Comparison of ENCODE assay signal across 17 cellular contexts in genomic region chr17:64554028-64554637, GRCh38. TPM values are rescaled to one million over a fixed set of nuclear protein-coding genes. Genes with fewer than 3 reads are reported as not detected.
A peak's percentile ranks its signal among the peaks of the same experiment; 100 is the strongest.
DNase-seq lines count a peak whose midpoint lies in the region; ATAC-seq and TF ChIP-seq lines count a peak whose summit lies in the region.
"Had no signal": no experiment of that assay in that cellular context is flagged by ENCODE, and none has a peak within 500 bp of the region (broad histone marks: within the 10 kb centered on the region; RNA-seq: fewer than 3 reads in every experiment).

No MANE protein-coding gene starts in this region.

- DNase-seq in activated CD4-positive, alpha-beta memory T cell treated with anti-CD3 and anti-CD28 coated beads for 36 hours = no peak
- DNase-seq in activated CD4-positive, alpha-beta memory T cell treated with anti-CD3 and anti-CD28 coated beads, Interleukin-2, amount 10 ng/mL, durations not matched to agents 7 days and 5 days = no peak
- DNase-seq in osteoblast (ENCODE audit: insufficient read length, low spot score, missing footprints) (peak; percentile 36), retina (no peak), left lung (no peak), cerebellar nuclear complex (lab: John Stamatoyannopoulos, UW) (no peak)
- DNase-seq: 8988T; CD8-positive, alpha-beta memory T cell; GF-D8; NCI-H146; NCI-H345; NCI-H526 treated with DMSO at 0.1 percent for 48 hours; NK-92 treated with Interleukin-12 subunit alpha and Interleukin-12 subunit beta, amount 100 ng/mL, for 24 hours; PC-9 had no signal

- no peaks in the 10 kb centered on the region for H3K27me3 ChIP-seq in osteoblast (ENCODE audit: insufficient read depth, low read length)
- no peaks in the 10 kb centered on the region for H3K27me3 ChIP-seq in left lung
- H3K27me3 ChIP-seq: BLaER1 had no signal

- H3K27ac ChIP-seq in osteoblast (ENCODE audit: low read depth, low read length) (no peak overlapping the region), left lung (no peak overlapping the region)
- H3K27ac ChIP-seq: BLaER1, PC-9 had no signal

- H3K4me2 ChIP-seq in osteoblast (ENCODE audit: insufficient read depth, low read length) = no peak overlapping the region
- H3K4me2 ChIP-seq: BLaER1, PC-9 had no signal

- no peak for ATAC-seq in left lung

- H3K9me3 ChIP-seq in osteoblast (ENCODE audit: low read depth, low read length) (no peaks in the 10 kb centered on the region), left lung (no peaks in the 10 kb centered on the region)
- H3K9me3 ChIP-seq: BLaER1 had no signal

- H4K20me1 ChIP-seq in osteoblast (ENCODE audit: insufficient read depth, low read length) = no peaks in the 10 kb centered on the region
- H4K20me1 ChIP-seq: BLaER1 had no signal

- H3K36me3 ChIP-seq in osteoblast (ENCODE audit: insufficient read depth, low read length) = peaks cover 99% of the 10 kb centered on the region
- H3K36me3 ChIP-seq in left lung = peaks cover 0 to 89% of the 10 kb centered on the region in 2 donors

- H3K9me3 Mint-ChIP-seq in activated CD4-positive, alpha-beta memory T cell treated with anti-CD3 and anti-CD28 coated beads for 36 hours = no peaks in the 10 kb centered on the region
- no peaks in the 10 kb centered on the region for H3K9me3 Mint-ChIP-seq in activated CD4-positive, alpha-beta memory T cell treated with anti-CD3 and anti-CD28 coated beads, Interleukin-2, amount 10 ng/mL, durations not matched to agents 7 days and 5 days
- H3K9me3 Mint-ChIP-seq in dendritic cell treated with granulocyte-macrophage colony-stimulating factor and Interleukin-4, amounts not matched to agents 40 ng/mL and 50 ng/mL, for 4 days = no peaks in the 10 kb centered on the region
- H3K9me3 Mint-ChIP-seq: CD8-positive, alpha-beta memory T cell had no signal

- no peaks in the 10 kb centered on the region for H3K4me1 ChIP-seq in osteoblast (ENCODE audit: insufficient read depth, low read length)
- no peaks in the 10 kb centered on the region for H3K4me1 ChIP-seq in left lung
- H3K4me1 ChIP-seq: BLaER1 had no signal

- no peak overlapping the region for H2AFZ ChIP-seq in osteoblast (ENCODE audit: low read length)
- H2AFZ ChIP-seq: PC-9 had no signal

- no peak for TF ChIP-seq EP300 in Ishikawa (IDR thresholded peaks at IDR 0.05; ENCODE audit: borderline replicate concordance)

- peaks cover 72% of the 10 kb centered on the region for H3K79me2 ChIP-seq in osteoblast (ENCODE audit: insufficient read depth, low read length)

- peak overlapping the region; percentile 8 for H3K27ac Mint-ChIP-seq in activated CD4-positive, alpha-beta memory T cell treated with anti-CD3 and anti-CD28 coated beads for 36 hours
- H3K27ac Mint-ChIP-seq in activated CD4-positive, alpha-beta memory T cell treated with anti-CD3 and anti-CD28 coated beads, Interleukin-2, amount 10 ng/mL, durations not matched to agents 7 days and 5 days = no peak overlapping the region
- H3K27ac Mint-ChIP-seq in dendritic cell treated with granulocyte-macrophage colony-stimulating factor and Interleukin-4, amounts not matched to agents 40 ng/mL and 50 ng/mL, for 4 days = peak overlapping the region; percentile 46

- no peaks in the 10 kb centered on the region for H3K27me3 Mint-ChIP-seq in activated CD4-positive, alpha-beta memory T cell treated with anti-CD3 and anti-CD28 coated beads for 36 hours
- no peaks in the 10 kb centered on the region for H3K27me3 Mint-ChIP-seq in activated CD4-positive, alpha-beta memory T cell treated with anti-CD3 and anti-CD28 coated beads, Interleukin-2, amount 10 ng/mL, durations not matched to agents 7 days and 5 days
- no peaks in the 10 kb centered on the region for H3K27me3 Mint-ChIP-seq in dendritic cell treated with granulocyte-macrophage colony-stimulating factor and Interleukin-4, amounts not matched to agents 40 ng/mL and 50 ng/mL, for 4 days
- H3K27me3 Mint-ChIP-seq: CD8-positive, alpha-beta memory T cell had no signal

- H3K4me3 Mint-ChIP-seq in activated CD4-positive, alpha-beta memory T cell treated with anti-CD3 and anti-CD28 coated beads for 36 hours = no peak overlapping the region
- H3K4me3 Mint-ChIP-seq in activated CD4-positive, alpha-beta memory T cell treated with anti-CD3 and anti-CD28 coated beads, Interleukin-2, amount 10 ng/mL, durations not matched to agents 7 days and 5 days = no peak overlapping the region
- no peak overlapping the region for H3K4me3 Mint-ChIP-seq in dendritic cell treated with granulocyte-macrophage colony-stimulating factor and Interleukin-4, amounts not matched to agents 40 ng/mL and 50 ng/mL, for 4 days
- H3K4me3 Mint-ChIP-seq: CD8-positive, alpha-beta memory T cell had no signal

- H3K4me3 ChIP-seq in osteoblast (ENCODE audit: insufficient read depth, low read length) = no peak overlapping the region
- H3K4me3 ChIP-seq in left lung = no peak overlapping the region
- H3K4me3 ChIP-seq: BLaER1, PC-9 had no signal

- intact Hi-C loops in activated CD4-positive, alpha-beta memory T cell treated with anti-CD3 and anti-CD28 coated beads for 36 hours (cut with micrococcal nuclease) = no loop called here
- intact Hi-C loops in dendritic cell treated with granulocyte-macrophage colony-stimulating factor and Interleukin-4, amounts not matched to agents 40 ng/mL and 50 ng/mL, for 4 days (cut with micrococcal nuclease) = loop anchor here (10.0 kb wide), 1 partner anchor 91 kb away; no protein-coding TSS in a partner anchor
- intact Hi-C loops in left lung (cut with DNase I) = no loop called here

- CTCF ChIA-PET in activated CD4-positive, alpha-beta memory T cell treated with anti-CD3 and anti-CD28 coated beads for 36 hours (lab: Charles Lee) = interaction anchor here (1.9 to 2.2 kb wide), 2 partner anchors 45 to 135 kb away, joined by 4 to 6 read pairs; no protein-coding TSS in a partner anchor
- CTCF ChIA-PET in activated CD4-positive, alpha-beta memory T cell treated with anti-CD3 and anti-CD28 coated beads, Interleukin-2, amount 10 ng/mL, durations not matched to agents 7 days and 5 days (lab: Charles Lee) = no interaction called here

- H3K4me1 Mint-ChIP-seq in activated CD4-positive, alpha-beta memory T cell treated with anti-CD3 and anti-CD28 coated beads for 36 hours (ENCODE audit: low read depth) = no peaks in the 10 kb centered on the region
- H3K4me1 Mint-ChIP-seq in activated CD4-positive, alpha-beta memory T cell treated with anti-CD3 and anti-CD28 coated beads, Interleukin-2, amount 10 ng/mL, durations not matched to agents 7 days and 5 days = no peaks in the 10 kb centered on the region
- H3K4me1 Mint-ChIP-seq in dendritic cell treated with granulocyte-macrophage colony-stimulating factor and Interleukin-4, amounts not matched to agents 40 ng/mL and 50 ng/mL, for 4 days (ENCODE audit: low read depth) = peaks cover 6% of the 10 kb centered on the region
- H3K4me1 Mint-ChIP-seq: CD8-positive, alpha-beta memory T cell had no signal

- TF ChIP-seq CTCF in osteoblast (IDR thresholded peaks at IDR 0.05; ENCODE audit: extremely low read depth, low read depth, low read length) (no peak), left lung (IDR thresholded peaks at IDR 0.05) (no peak)

- peaks cover 3% of the 10 kb centered on the region for H3K36me3 Mint-ChIP-seq in activated CD4-positive, alpha-beta memory T cell treated with anti-CD3 and anti-CD28 coated beads for 36 hours
- peaks cover 14% of the 10 kb centered on the region for H3K36me3 Mint-ChIP-seq in activated CD4-positive, alpha-beta memory T cell treated with anti-CD3 and anti-CD28 coated beads, Interleukin-2, amount 10 ng/mL, durations not matched to agents 7 days and 5 days (ENCODE audit: low read depth)
- H3K36me3 Mint-ChIP-seq in dendritic cell treated with granulocyte-macrophage colony-stimulating factor and Interleukin-4, amounts not matched to agents 40 ng/mL and 50 ng/mL, for 4 days (ENCODE audit: low read depth) = peaks cover 86% of the 10 kb centered on the region

- TF ChIP-seq RAD21 in Ishikawa (IDR thresholded peaks at IDR 0.05; ENCODE audit: low read depth) = no peak

- POLR2A ChIA-PET in activated CD4-positive, alpha-beta memory T cell treated with anti-CD3 and anti-CD28 coated beads for 36 hours (lab: Charles Lee) = no interaction called here
- POLR2A ChIA-PET in activated CD4-positive, alpha-beta memory T cell treated with anti-CD3 and anti-CD28 coated beads, Interleukin-2, amount 10 ng/mL, durations not matched to agents 7 days and 5 days (lab: Charles Lee) = no interaction called here

TF ChIP-seq in Ishikawa, 13 proteins besides CTCF, POLR2A, EP300 and RAD21:
- TF ChIP-seq CEBPB (IDR thresholded peaks at IDR 0.05) (no peak), YY1 (IDR thresholded peaks at IDR 0.05; ENCODE audit: low read depth) (0 out of 2 replicates have a peak, but pooled peaks have one; percentile 35)

RNA-seq across cellular contexts. Expression of gene CEP95, which starts 47.4 kb away (rescaled TPM):
- 10 to 100 TPM; 29.9 to 37.8 TPM for total RNA-seq in activated CD4-positive, alpha-beta memory T cell treated with anti-CD3 and anti-CD28 coated beads for 36 hours
- total RNA-seq in activated CD4-positive, alpha-beta memory T cell treated with anti-CD3 and anti-CD28 coated beads, Interleukin-2, amount 10 ng/mL, durations not matched to agents 7 days and 5 days = 10 to 100 TPM; 47.7 to 48.5 TPM
- total RNA-seq in osteoblast = 47.4 and 48.9 TPM in 2 replicates
- total RNA-seq in left lung = 10 to 100 TPM; 21.2 to 26.3 TPM

RNA-seq across cellular contexts. Expression of gene DDX5, which starts 48.0 kb away (rescaled TPM):
- total RNA-seq in activated CD4-positive, alpha-beta memory T cell treated with anti-CD3 and anti-CD28 coated beads for 36 hours = 100 to 1,000 TPM; 583 to 626 TPM
- total RNA-seq in activated CD4-positive, alpha-beta memory T cell treated with anti-CD3 and anti-CD28 coated beads, Interleukin-2, amount 10 ng/mL, durations not matched to agents 7 days and 5 days = 100 to 1,000 TPM; 713 to 732 TPM
- total RNA-seq in osteoblast = 291 and 309 TPM in 2 replicates
- 100 to 1,000 TPM; 712 to 729 TPM for total RNA-seq in left lung

RNA-seq across cellular contexts. Expression of gene POLG2, which starts 57.3 kb away (rescaled TPM):
- 10 to 100 TPM; 25.8 to 28.1 TPM for total RNA-seq in activated CD4-positive, alpha-beta memory T cell treated with anti-CD3 and anti-CD28 coated beads for 36 hours
- total RNA-seq in activated CD4-positive, alpha-beta memory T cell treated with anti-CD3 and anti-CD28 coated beads, Interleukin-2, amount 10 ng/mL, durations not matched to agents 7 days and 5 days = 10 to 100 TPM; 34.7 to 35.2 TPM
- total RNA-seq in osteoblast (7.2 and 7.7 TPM in 2 replicates), left lung (10 to 100 TPM; 12.6 to 12.8 TPM)
